In the genomic region with DNA sequence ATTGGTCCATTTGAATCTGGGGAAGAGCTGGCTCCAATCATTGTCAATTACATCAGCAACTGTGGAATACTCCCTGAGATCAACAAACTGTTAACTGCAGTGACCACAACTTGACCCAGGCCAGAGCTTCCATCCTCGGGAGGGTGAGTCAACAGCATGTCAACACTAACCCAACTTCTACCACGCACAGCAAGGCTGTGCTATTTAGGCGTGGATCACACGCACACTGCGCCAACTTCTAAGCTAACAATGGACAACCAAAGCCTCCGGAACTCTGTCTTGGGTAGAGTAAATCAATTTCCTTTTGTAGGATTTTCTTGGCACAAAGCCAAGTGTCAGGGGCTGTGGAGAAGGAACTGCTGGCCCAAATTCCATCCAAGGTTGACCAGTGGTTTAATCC, we compare ENCODE assay signal across 8 cellular contexts. TPM values are rescaled to one million over a fixed set of nuclear protein-coding genes. Genes with fewer than 3 reads are reported as not detected.
DNase-seq lines count a peak whose midpoint lies in the region; ATAC-seq and TF ChIP-seq lines count a peak whose summit lies in the region.

No MANE protein-coding gene starts in this region.

- H3K27me3 ChIP-seq in H9 (ENCODE audit: insufficient read depth, low read length) = no peaks in the 10 kb centered on the region
- H3K27me3 ChIP-seq in sigmoid colon = no peaks in the 10 kb centered on the region
- no peaks in the 10 kb centered on the region for H3K27me3 ChIP-seq in Caco-2 (replicated peaks; ENCODE audit: control insufficient read depth, insufficient read depth, low read length)

- no TSS peak for BruUV-seq in Caco-2 (replicated peaks; lab: Mats Ljungman, UMichigan)

- H3K9me3 Mint-ChIP-seq in H9 (no peaks in the 10 kb centered on the region), Caco-2 (ENCODE audit: unreplicated experiment) (no peaks in the 10 kb centered on the region)
- no peaks in the 10 kb centered on the region for H3K9me3 Mint-ChIP-seq in activated naive CD4-positive, alpha-beta T cell treated with anti-CD3 and anti-CD28 coated beads, Interleukin-2, amount 50 U/mL, for 72 hours

- H3K36me3 ChIP-seq in sigmoid colon (no peaks in the 10 kb centered on the region), Caco-2 (ENCODE audit: control insufficient read depth, insufficient read depth, low read length) (no peaks in the 10 kb centered on the region; the same call in 1 of the 2 replicates)

- TF ChIP-seq CTCF in H9 (conservative IDR thresholded peaks at IDR 0.05) (no peak), sigmoid colon (IDR thresholded peaks at IDR 0.05) (no peak), Caco-2 (IDR thresholded peaks at IDR 0.05; ENCODE audit: insufficient read depth in 1 of 2, low read depth in 1 of 2, low read length in 1 of 2, severe bottlenecking in 1 of 2, unreplicated experiment in 1 of 2) (no peak)

- H3K4me3 Mint-ChIP-seq in H9 (no peak overlapping the region), Caco-2 (ENCODE audit: unreplicated experiment) (no peak overlapping the region)

- whole genome bisulfite sequencing in H9 (ENCODE audit: extremely low coverage, insufficient read length, low lambda C conversion rate) = no CpG with 5 or more reads among the region's 6 CpGs
- WGBS in sigmoid colon, 2 donors = 46 to 72% methylated on average over 6 of the region's 6 CpGs

- ATAC-seq in GM21786 (IDR thresholded peaks at IDR 0.05; ENCODE audit: unreplicated experiment) = no peak
- no peak for ATAC-seq in activated naive CD4-positive, alpha-beta T cell treated with anti-CD3 and anti-CD28 coated beads, Interleukin-2, amount 50 U/mL, for 72 hours

- H3K36me3 Mint-ChIP-seq in H9 (ENCODE audit: insufficient read depth in 1 of 3, low read depth in 3 of 3) (peaks cover 10 to 21% (median 17%) of the 10 kb centered on the region in 3 experiments), Caco-2 (ENCODE audit: insufficient read depth, unreplicated experiment) (peaks cover 30% of the 10 kb centered on the region)
- H3K36me3 Mint-ChIP-seq in activated naive CD4-positive, alpha-beta T cell treated with anti-CD3 and anti-CD28 coated beads, Interleukin-2, amount 50 U/mL, for 72 hours = peaks cover 5 to 25% of the 10 kb centered on the region in 2 donors

- H3K4me2 ChIP-seq in H9 (ENCODE audit: insufficient read depth, insufficient read length, low read length) = no peak overlapping the region

- H4K5ac ChIP-seq in H9 (ENCODE audit: insufficient read length, low read depth, low read length) = no peak overlapping the region

- H3K4me3 ChIP-seq in sigmoid colon (no peak overlapping the region), Caco-2 (ENCODE audit: low read depth, low read length) (no peak overlapping the region)

- H2BK20ac ChIP-seq in H9 (ENCODE audit: low read depth, low read length, poor library complexity, severe bottlenecking) = no peak overlapping the region

- CTCF ChIA-PET in Caco-2 (lab: Charles Lee) = no interaction called here

- H4K20me1 ChIP-seq in H9 (ENCODE audit: control insufficient read depth, insufficient read depth, insufficient read length) = no peaks in the 10 kb centered on the region

- no peak overlapping the region for H3K27ac ChIP-seq in H9 (ENCODE audit: insufficient read length, low read depth, low read length)
- peak overlapping the region in 2 of 4 donors; percentile 22 to 51 for H3K27ac ChIP-seq in sigmoid colon

- H3K14ac ChIP-seq in H9 (ENCODE audit: insufficient read depth, low read length) = no peak overlapping the region

- H2BK12ac ChIP-seq in H9 (ENCODE audit: insufficient read length, low read depth, low read length) = no peak overlapping the region

- H3K9me3 ChIP-seq in H9 (ENCODE audit: control insufficient read depth, low read depth, low read length) (no peaks in the 10 kb centered on the region), sigmoid colon (no peaks in the 10 kb centered on the region), Caco-2 (no peaks in the 10 kb centered on the region)

- H3K18ac ChIP-seq in H9 (ENCODE audit: insufficient read length, low read depth, low read length) = no peak overlapping the region

- in situ Hi-C loops in SK-MEL-5 (cut with HindIII; ENCODE audit: low pct_unique_long_range_greater_than_20kb, low sequenced_read_pairs) = no loop called here

- H3K4me1 ChIP-seq in H9 (ENCODE audit: insufficient read depth, low read length) = no peaks in the 10 kb centered on the region
- peaks cover 0 to 40% (median 22%) of the 10 kb centered on the region in 4 donors for H3K4me1 ChIP-seq in sigmoid colon
- no peaks in the 10 kb centered on the region for H3K4me1 ChIP-seq in Caco-2

- H2BK5ac ChIP-seq in H9 (ENCODE audit: insufficient read length, low read length) = no peak overlapping the region

- no peak overlapping the region for H2AK5ac ChIP-seq in H9 (ENCODE audit: insufficient read length, low read length)

- H3K27ac Mint-ChIP-seq in H9 (peak overlapping the region; percentile 8 to 16 (median 13); a peak in 4 of 7 replicates), Caco-2 (ENCODE audit: unreplicated experiment) (no peak overlapping the region)
- no peak overlapping the region for H3K27ac Mint-ChIP-seq in activated naive CD4-positive, alpha-beta T cell treated with anti-CD3 and anti-CD28 coated beads, Interleukin-2, amount 50 U/mL, for 72 hours

- peaks cover 42 to 52% of the 10 kb centered on the region in 2 experiments for H3K4me1 Mint-ChIP-seq in H9
- H3K4me1 Mint-ChIP-seq in Caco-2 (ENCODE audit: low read depth, unreplicated experiment) = peaks cover 7% of the 10 kb centered on the region

- H2BK15ac ChIP-seq in H9 (ENCODE audit: low read depth, low read length) = no peak overlapping the region

- H4K91ac ChIP-seq in H9 (ENCODE audit: insufficient read length, low read depth, low read length) = no peak overlapping the region

- peaks cover 64% of the 10 kb centered on the region for H3K79me2 ChIP-seq in H9 (ENCODE audit: insufficient read depth, low read length)

- H3K23me2 ChIP-seq in H9 (ENCODE audit: insufficient read length, low read depth, low read length, poor library complexity, severe bottlenecking) = no peaks in the 10 kb centered on the region

- H3K79me1 ChIP-seq in H9 (ENCODE audit: insufficient read depth, low read depth, low read length, poor library complexity, severe bottlenecking) = peaks cover 4% of the 10 kb centered on the region

- no peak overlapping the region for H2AFZ ChIP-seq in H9 (ENCODE audit: low read length)

- no peak overlapping the region for H3K23ac ChIP-seq in H9 (ENCODE audit: insufficient read length, low read depth, low read length)

- no peak overlapping the region for H3K9ac ChIP-seq in H9 (ENCODE audit: extremely low read depth, insufficient read length, low read length)

- no peak for TF ChIP-seq EP300 in sigmoid colon (IDR thresholded peaks at IDR 0.05)

- H2BK120ac ChIP-seq in H9 (ENCODE audit: low read depth, low read length, poor library complexity, severe bottlenecking) = no peak overlapping the region

- H3T11ph ChIP-seq in H9 (ENCODE audit: low read length) = no peak overlapping the region

- H3K56ac ChIP-seq in H9 (ENCODE audit: insufficient read length, low read depth, low read length) = no peak overlapping the region

- POLR2A ChIA-PET in Caco-2 (lab: Charles Lee) = no interaction called here

- no peak overlapping the region for H3K4ac ChIP-seq in H9 (ENCODE audit: low read depth, low read length)

- TF ChIP-seq POLR2A in sigmoid colon (IDR thresholded peaks at IDR 0.05) = no peak

- H4K8ac ChIP-seq in H9 (replicated peaks; ENCODE audit: insufficient read length, low read depth, low read length) = no peak overlapping the region

- H3K27me3 Mint-ChIP-seq in H9 (ENCODE audit: low read depth) (no peaks in the 10 kb centered on the region), Caco-2 (ENCODE audit: insufficient read depth, unreplicated experiment) (no peaks in the 10 kb centered on the region)

- DNase-seq in H9 (no peak), SK-MEL-5 (ENCODE audit: low read depth, low spot score) (peak; percentile 95), foreskin melanocyte (peak; percentile 100), sigmoid colon (peak; percentile 75), Caco-2 (no peak), occipital lobe (lab: John Stamatoyannopoulos, UW) (no peak)
- DNase-seq in activated naive CD4-positive, alpha-beta T cell treated with anti-CD3 and anti-CD28 coated beads, Interleukin-2, amount 50 U/mL, for 72 hours (ENCODE audit: low spot score in 2 of 2) = no peak

- intact Hi-C loops in sigmoid colon (cut with DNase I) (no loop called here), Caco-2 (cut with micrococcal nuclease; ENCODE audit: unreplicated experiment) (no loop called here)

RNA-seq across cellular contexts. Expression of a gene that starts 30.4 kb away (rescaled TPM):
- total RNA-seq in H9 (2021) (380 and 386 TPM in 2 replicates), sigmoid colon (100 to 1,000 TPM; 239 to 355 (median 299) TPM), Caco-2 (2022) (324 and 331 TPM in 2 replicates), occipital lobe (354 TPM)
- 369 and 385 TPM in 2 replicates for total RNA-seq in SK-MEL-5 (2014; rRNA removed; shearing (Covaris generic))
- 764 and 901 TPM in 2 replicates for polyA plus RNA-seq in SK-MEL-5 (2015; cell fraction: cytosol; rRNA removed)
- polyA plus RNA-seq in SK-MEL-5 (2015; cell fraction: nucleus; rRNA removed) = 87.5 and 89.3 TPM in 2 replicates
- polyA plus RNA-seq in sigmoid colon = 100 to 1,000 TPM in 1 of 3 donors, 10 to 100 TPM in 2; 71.7 to 270 (median 85.9) TPM
- total RNA-seq in activated naive CD4-positive, alpha-beta T cell treated with anti-CD3 and anti-CD28 coated beads, Interleukin-2, amount 50 U/mL, for 72 hours = 10 to 100 TPM; 38.5 to 81.4 TPM

Comparison
In these comparisons a context has a peak if more than half of its experiments do, and no peak if none do; other contexts are left out.
1. DNase-seq: peak in SK-MEL-5 (single experiment), foreskin melanocyte (single experiment) and sigmoid colon (single experiment); none in H9 (single experiment), activated naive CD4-positive, alpha-beta T cell treated with anti-CD3 and anti-CD28 coated beads, Interleukin-2, amount 50 U/mL, for 72 hours (0 of 2), Caco-2 (0 of 2) and occipital lobe (single experiment).
2. H3K27ac Mint-ChIP-seq: peak in H9 (3 of 3); none in activated naive CD4-positive, alpha-beta T cell treated with anti-CD3 and anti-CD28 coated beads, Interleukin-2, amount 50 U/mL, for 72 hours (0 of 2) and Caco-2 (single experiment).